ENCODE assay signal across 12 cellular contexts in genomic region chr3:125042725-125043406, GRCh38. TPM values are rescaled to one million over a fixed set of nuclear protein-coding genes. Genes with fewer than 3 reads are reported as not detected.
A peak's percentile ranks its signal among the peaks of the same experiment; 100 is the strongest.
DNase-seq lines count a peak whose midpoint lies in the region; ATAC-seq and TF ChIP-seq lines count a peak whose summit lies in the region.
"Had no signal": no experiment of that assay in that cellular context is flagged by ENCODE, and none has a peak within 500 bp of the region (broad histone marks: within the 10 kb centered on the region; RNA-seq: fewer than 3 reads in every experiment).

No MANE protein-coding gene starts in this region.

- H3K4me3 Mint-ChIP-seq in natural killer cell treated with Interleukin-12 subunit alpha and Interleukin-12 subunit beta and Interleukin-15 and Interleukin-18, amount 100 ng/mL, for 72 hours, result no peak overlapping the region
- H3K4me3 Mint-ChIP-seq: naive thymus-derived CD4-positive, alpha-beta T cell had no signal

- 9 to 15% (median 12%) methylated on average over 14 to 17 of the region's 17 CpGs for WGBS in heart left ventricle, 4 donors
- WGBS in ovary, 3 donors, result 4 to 6% (median 6%) methylated on average over 17 of the region's 17 CpGs

- H3K27me3 Mint-ChIP-seq in natural killer cell treated with Interleukin-12 subunit alpha and Interleukin-12 subunit beta and Interleukin-15 and Interleukin-18, amount 100 ng/mL, for 72 hours, result no peaks in the 10 kb centered on the region

- DNase-seq in NOMO-1 treated with DMSO at 0.1 percent for 48 hours (lab: John Stamatoyannopoulos, UW; ENCODE audit: unreplicated experiment), result peak; percentile 7
- DNase-seq in NOMO-1 treated with dmso at 0.1 percent for 144 hours (lab: John Stamatoyannopoulos, UW; ENCODE audit: unreplicated experiment), result no peak
- peak; percentile 78 to 88 (median 80) for DNase-seq in heart left ventricle
- DNase-seq in ovary, result peak; percentile 57 to 66 (median 60)
- peak; percentile 58 to 61 for DNase-seq in uterus
- DNase-seq in Kasumi-1 (lab: John Stamatoyannopoulos, UW), result no peak
- DNase-seq in natural killer cell treated with Interleukin-12 subunit alpha and Interleukin-12 subunit beta and Interleukin-15 and Interleukin-18, amount 100 ng/mL, for 72 hours (ENCODE audit: low spot score), result no peak
- DNase-seq: activated effector memory CD4-positive, alpha-beta T cell treated with Interleukin-2 at 50 U/mL for 16 hours; erythroblast; naive thymus-derived CD4-positive, alpha-beta T cell had no signal

- H3K4me3 ChIP-seq in heart left ventricle (peak overlapping the region in 9 of 12 donors; percentile 9 to 38 (median 28)), ovary (no peak overlapping the region), uterus (peak overlapping the region in 1 of 2 donors; percentile 9)

- no peaks in the 10 kb centered on the region for H3K9me3 Mint-ChIP-seq in natural killer cell treated with Interleukin-12 subunit alpha and Interleukin-12 subunit beta and Interleukin-15 and Interleukin-18, amount 100 ng/mL, for 72 hours

- peaks cover 41 to 47% of the 10 kb centered on the region in 2 donors for H3K4me1 Mint-ChIP-seq in natural killer cell treated with Interleukin-12 subunit alpha and Interleukin-12 subunit beta and Interleukin-15 and Interleukin-18, amount 100 ng/mL, for 72 hours (ENCODE audit: low read depth in 2 of 2)

- no peak for TF ChIP-seq POLR2A in heart left ventricle (IDR thresholded peaks at IDR 0.05)
- TF ChIP-seq POLR2A in ovary (IDR thresholded peaks at IDR 0.05), result no peak
- no peak for TF ChIP-seq POLR2A in uterus (IDR thresholded peaks at IDR 0.05)

- H3K27ac Mint-ChIP-seq in natural killer cell treated with Interleukin-12 subunit alpha and Interleukin-12 subunit beta and Interleukin-15 and Interleukin-18, amount 100 ng/mL, for 72 hours, result no peak overlapping the region

- H3K4me1 ChIP-seq in heart left ventricle (peaks cover 31 to 100% (median 98%) of the 10 kb centered on the region in 12 donors), ovary (ENCODE audit: insufficient read depth) (peaks cover 22% of the 10 kb centered on the region), uterus (peaks cover 5 to 6% of the 10 kb centered on the region in 2 donors)

- no peaks in the 10 kb centered on the region for H3K27me3 ChIP-seq in heart left ventricle
- no peaks in the 10 kb centered on the region for H3K27me3 ChIP-seq in ovary
- H3K27me3 ChIP-seq in uterus, result no peaks in the 10 kb centered on the region

- peak overlapping the region; percentile 80 to 98 (median 90) for H3K27ac ChIP-seq in heart left ventricle
- peak overlapping the region; percentile 63 to 86 for H3K27ac ChIP-seq in ovary
- peak overlapping the region; percentile 84 to 86 for H3K27ac ChIP-seq in uterus
- H3K27ac ChIP-seq: 22Rv1 had no signal

- H3K36me3 ChIP-seq in heart left ventricle (peaks cover 0 to 15% (median 0%) of the 10 kb centered on the region in 9 donors), ovary (no peaks in the 10 kb centered on the region), uterus (no peaks in the 10 kb centered on the region)

- intact Hi-C loops in heart left ventricle (cut with DNase I), result loop anchor here in 5 of 10 donors (1.0 to 10.0 kb wide), 5 partner anchors 9 to 119 kb away; no protein-coding TSS in a partner anchor
- intact Hi-C loops in ovary (cut with DNase I), result no loop called here
- intact Hi-C loops in uterus (cut with DNase I; ENCODE audit: low total_unique reads), result no loop called here

- peaks cover 6% of the 10 kb centered on the region for H3K36me3 Mint-ChIP-seq in natural killer cell treated with Interleukin-12 subunit alpha and Interleukin-12 subunit beta and Interleukin-15 and Interleukin-18, amount 100 ng/mL, for 72 hours

- TF ChIP-seq EP300 in ovary (IDR thresholded peaks at IDR 0.05), result no peak

- TF ChIP-seq CTCF in heart left ventricle (IDR thresholded peaks at IDR 0.05) (no peak), ovary (IDR thresholded peaks at IDR 0.05) (no peak), uterus (IDR thresholded peaks at IDR 0.05) (no peak)

- peak; percentile 73 to 84 (median 80) for ATAC-seq in heart left ventricle
- ATAC-seq in HG03039 (IDR thresholded peaks at IDR 0.05; ENCODE audit: unreplicated experiment), result no peak
- no peak for ATAC-seq in natural killer cell treated with Interleukin-12 subunit alpha and Interleukin-12 subunit beta and Interleukin-15 and Interleukin-18, amount 100 ng/mL, for 72 hours
- ATAC-seq: naive thymus-derived CD4-positive, alpha-beta T cell had no signal

- no peaks in the 10 kb centered on the region for H3K9me3 ChIP-seq in heart left ventricle
- no peaks in the 10 kb centered on the region for H3K9me3 ChIP-seq in ovary
- no peaks in the 10 kb centered on the region for H3K9me3 ChIP-seq in uterus

RNA-seq across cellular contexts. Expression of gene HEG1, which starts 12.9 kb away (rescaled TPM):
- 100 to 1,000 TPM in 6 of 9 donors, 10 to 100 TPM in 3; 68.1 to 211 (median 121) TPM for total RNA-seq in heart left ventricle
- 10 to 100 TPM; 23.7 to 39.0 TPM for polyA plus RNA-seq in heart left ventricle
- 10 to 100 TPM; 17.4 to 54.7 (median 35.6) TPM for total RNA-seq in ovary
- 10 to 100 TPM; 12.2 to 64.7 TPM for polyA plus RNA-seq in ovary
- total RNA-seq in uterus, result 10 to 100 TPM; 64.8 to 97.0 (median 71.7) TPM
- total RNA-seq in natural killer cell treated with Interleukin-12 subunit alpha and Interleukin-12 subunit beta and Interleukin-15 and Interleukin-18, amount 100 ng/mL, for 72 hours, result 10 to 100 TPM; 14.6 to 47.0 TPM

Comparison
In these comparisons a context has a peak if more than half of its experiments do, and no peak if none do; other contexts are left out.
1. DNase-seq: peak in NOMO-1 treated with DMSO at 0.1 percent for 48 hours (single experiment), heart left ventricle (5 of 5), ovary (5 of 5) and uterus (2 of 2); none in NOMO-1 treated with dmso at 0.1 percent for 144 hours (single experiment), Kasumi-1 (0 of 2) and natural killer cell treated with Interleukin-12 subunit alpha and Interleukin-12 subunit beta and Interleukin-15 and Interleukin-18, amount 100 ng/mL, for 72 hours (single experiment).
2. ATAC-seq: peak in heart left ventricle (4 of 4); none in HG03039 (single experiment) and natural killer cell treated with Interleukin-12 subunit alpha and Interleukin-12 subunit beta and Interleukin-15 and Interleukin-18, amount 100 ng/mL, for 72 hours (0 of 2).
3. Peak in every context shown above with its lines, with median percentiles within 50 percentile points of each other: H3K27ac ChIP-seq.